In genomic region chr2:202035941-202036372, GRCh38 we compare ENCODE assay signal across 12 cellular contexts. TPM values are rescaled to one million over a fixed set of nuclear protein-coding genes. Genes with fewer than 3 reads are reported as not detected.
DNase-seq lines count a peak whose midpoint lies in the region; ATAC-seq and TF ChIP-seq lines count a peak whose summit lies in the region.
"Had no signal": no experiment of that assay in that cellular context is flagged by ENCODE, and none has a peak within 500 bp of the region (broad histone marks: within the 10 kb centered on the region; RNA-seq: fewer than 3 reads in every experiment).

No MANE protein-coding gene starts in this region.

- intact Hi-C loops in Panc1 (cut with micrococcal nuclease; ENCODE audit: unreplicated experiment) (loop anchor here (2.0 to 10.0 kb wide), 3 partner anchors 143 to 241 kb away; no protein-coding TSS in a partner anchor), left ventricle myocardium inferior (cut with micrococcal nuclease) (no loop called here), prostate gland (cut with DNase I) (loop anchor here (2.0 to 5.0 kb wide), 4 partner anchors 116 to 239 kb away; no protein-coding TSS in a partner anchor), body of pancreas (cut with DNase I) (no loop called here)

- H3K9me3 ChIP-seq in Panc1 (ENCODE audit: control insufficient read depth, insufficient read depth, low read depth, low read length) (no peaks in the 10 kb centered on the region), left ventricle myocardium inferior (replicated peaks) (no peaks in the 10 kb centered on the region), prostate gland (no peaks in the 10 kb centered on the region), body of pancreas (no peaks in the 10 kb centered on the region)

- no peak for DNase-seq in BJ (ENCODE audit: low read depth)
- DNase-seq in Panc1 (ENCODE audit: low read depth, low spot score) = no peak
- no peak for DNase-seq in left ventricle myocardium inferior
- DNase-seq in prostate gland (ENCODE audit: low spot score) = peak; percentile 9
- DNase-seq in body of pancreas = no peak
- no peak for DNase-seq in NCI-H748 treated with DMSO at 0.1 percent for 48 hours (lab: John Stamatoyannopoulos, UW)
- DNase-seq: effector memory CD8-positive, alpha-beta T cell had no signal

- 13% methylated on average over 32 of the region's 32 CpGs for WGBS in prostate gland
- 77 to 87% methylated on average over 32 of the region's 32 CpGs for WGBS in body of pancreas, 2 donors

- H3K27me3 ChIP-seq in BJ (ENCODE audit: control insufficient read depth, insufficient read depth, low read length) (no peaks in the 10 kb centered on the region), Panc1 (ENCODE audit: control insufficient read depth, insufficient read depth, low read length) (no peaks in the 10 kb centered on the region), left ventricle myocardium inferior (ENCODE audit: low read depth) (peaks cover 70% of the 10 kb centered on the region), prostate gland (replicated peaks; ENCODE audit: insufficient read depth) (no peaks in the 10 kb centered on the region), body of pancreas (peaks cover 0 to 9% of the 10 kb centered on the region in 2 donors)

- POLR2A ChIA-PET in BJ (lab: Charles Lee) = interaction anchor here (0.6 kb wide), 1 partner anchor 393 kb away, joined by 7 read pairs; no protein-coding TSS in a partner anchor
- POLR2A ChIA-PET in Panc1 (lab: Charles Lee) = no interaction called here

- TF ChIP-seq POLR2A in prostate gland (IDR thresholded peaks at IDR 0.05) = no peak
- TF ChIP-seq POLR2A in body of pancreas (IDR thresholded peaks at IDR 0.05) = no peak

- in situ Hi-C loops in Panc1 (cut with HindIII; ENCODE audit: low pct_unique_long_range_greater_than_20kb, low sequenced_read_pairs) = no loop called here

- H3K36me3 ChIP-seq in BJ (ENCODE audit: control insufficient read depth, insufficient read depth, low read length) (peaks cover 20% of the 10 kb centered on the region), Panc1 (ENCODE audit: control insufficient read depth, insufficient read depth, low read length) (no peaks in the 10 kb centered on the region; the same call in 1 of the 2 replicates), left ventricle myocardium inferior (no peaks in the 10 kb centered on the region), prostate gland (no peaks in the 10 kb centered on the region), body of pancreas (replicated peaks in 1 of 2; ENCODE audit: insufficient read depth in 1 of 2, low read depth in 2 of 2) (no peaks in the 10 kb centered on the region)

- TF ChIP-seq CTCF in BJ (IDR thresholded peaks at IDR 0.05; ENCODE audit: insufficient read depth, low read depth, low read length) = no peak
- TF ChIP-seq CTCF in Panc1 (IDR thresholded peaks at IDR 0.05) = no peak
- no peak for TF ChIP-seq CTCF in left ventricle myocardium inferior (IDR thresholded peaks at IDR 0.05; ENCODE audit: borderline replicate concordance)
- TF ChIP-seq CTCF in prostate gland (IDR thresholded peaks at IDR 0.05) = no peak
- TF ChIP-seq CTCF in body of pancreas (IDR thresholded peaks at IDR 0.05) = no peak

- BruUV-seq in Panc1 (replicated peaks; lab: Mats Ljungman, UMichigan) = no TSS peak

- ATAC-seq in Panc1 (no peak), body of pancreas (no peak), HG03520 (IDR thresholded peaks at IDR 0.05; ENCODE audit: unreplicated experiment) (no peak), GM19452 (IDR thresholded peaks at IDR 0.05; ENCODE audit: unreplicated experiment) (no peak)
- ATAC-seq: effector memory CD8-positive, alpha-beta T cell had no signal

- H3K4me1 ChIP-seq in Panc1 (ENCODE audit: control insufficient read depth, insufficient read depth, low read length) (peaks cover 42% of the 10 kb centered on the region), left ventricle myocardium inferior (peaks cover 72% of the 10 kb centered on the region), prostate gland (replicated peaks) (no peaks in the 10 kb centered on the region), body of pancreas (peaks cover 22% of the 10 kb centered on the region)

- H3K27ac ChIP-seq in Panc1 (ENCODE audit: low read length) (peak overlapping the region; percentile 76; the same call in 1 of the 2 replicates), left ventricle myocardium inferior (replicated peaks) (peak overlapping the region; percentile 75), prostate gland (peak overlapping the region; percentile 90 to 95), body of pancreas (no peak overlapping the region)
- H3K27ac ChIP-seq: KMS-11 had no signal

- CTCF ChIA-PET in BJ (lab: Yijun Ruan, JAX) (interaction anchor here (0.7 to 2.3 kb wide), 19 partner anchors 68 to 255 kb away, joined by 3 to 22 read pairs (median 3); partner anchors contain the start of genes ALS2 and CDK15), Panc1 (lab: Charles Lee) (interaction anchor here (0.6 kb wide), 1 partner anchor 17 kb away, joined by 3 read pairs; no protein-coding TSS in a partner anchor)

- H3K4me3 ChIP-seq in BJ (ENCODE audit: low read depth, low read length) (peak overlapping the region; percentile 91), Panc1 (ENCODE audit: low read depth in 2 of 2, low read length in 2 of 2) (peak overlapping the region in 1 of 2 experiments; percentile 65; a peak in 2 of 4 replicates), left ventricle myocardium inferior (peak overlapping the region; percentile 87), prostate gland (peak overlapping the region; percentile 63 to 77), body of pancreas (no peak overlapping the region)

RNA-seq across cellular contexts. Expression of gene FZD7, which starts 2.3 kb away (rescaled TPM):
- polyA plus RNA-seq in BJ (2011; rRNA removed) = 42.6 and 46.4 TPM in 2 replicates
- polyA minus RNA-seq in BJ (2011; rRNA and poly(A)+ RNA removed) = 85.6 and 95.1 TPM in 2 replicates
- total RNA-seq in Panc1 (2021; ENCODE audit: unreplicated experiment) (38.1 TPM), left ventricle myocardium inferior (35.2 TPM), prostate gland (10 to 100 TPM; 16.1 to 26.1 TPM), body of pancreas (1 to 10 TPM in 1 of 2 donors, under 1 TPM in 1; 0.66 to 2.9 TPM)
- 46.7 TPM for polyA plus RNA-seq in Panc1 (2012; ENCODE audit: insufficient read length)

RNA-seq across cellular contexts. Expression of gene KIAA2012, which starts 37.1 kb away (rescaled TPM):
- polyA plus RNA-seq in BJ (2011; rRNA removed) = 0.13 and 0.18 TPM in 2 replicates
- polyA minus RNA-seq in BJ (2011; rRNA and poly(A)+ RNA removed) = 0.10 TPM in 1 of 2 replicates, not detected in the other
- not detected for total RNA-seq in Panc1 (2021; ENCODE audit: unreplicated experiment)
- not detected for polyA plus RNA-seq in Panc1 (2012; ENCODE audit: insufficient read length)
- not detected for total RNA-seq in left ventricle myocardium inferior
- under 1 TPM in 1 of 2 donors, not detected in 1; 0.74 TPM for total RNA-seq in prostate gland
- total RNA-seq in body of pancreas = not detected
- total RNA-seq: activated CD4-positive, alpha-beta memory T cell treated with anti-CD3 and anti-CD28 coated beads for 36 hours had no signal
- polyA plus RNA-seq: keratinocyte had no signal

Comparison
In these comparisons a context has a peak if more than half of its experiments do, and no peak if none do; other contexts are left out.
1. H3K4me3 ChIP-seq: peak in BJ (single experiment), left ventricle myocardium inferior (single experiment) and prostate gland (2 of 2); none in body of pancreas (0 of 2).
2. H3K27ac ChIP-seq: peak in Panc1 (single experiment), left ventricle myocardium inferior (single experiment) and prostate gland (2 of 2); none in body of pancreas (0 of 4).
3. intact Hi-C loops: an anchor here in Panc1 (2.0 to 10.0 kb wide) and prostate gland (2.0 to 5.0 kb wide); none called in left ventricle myocardium inferior and body of pancreas.